ENCODE assay signal across 9 cellular contexts in the genomic region with DNA sequence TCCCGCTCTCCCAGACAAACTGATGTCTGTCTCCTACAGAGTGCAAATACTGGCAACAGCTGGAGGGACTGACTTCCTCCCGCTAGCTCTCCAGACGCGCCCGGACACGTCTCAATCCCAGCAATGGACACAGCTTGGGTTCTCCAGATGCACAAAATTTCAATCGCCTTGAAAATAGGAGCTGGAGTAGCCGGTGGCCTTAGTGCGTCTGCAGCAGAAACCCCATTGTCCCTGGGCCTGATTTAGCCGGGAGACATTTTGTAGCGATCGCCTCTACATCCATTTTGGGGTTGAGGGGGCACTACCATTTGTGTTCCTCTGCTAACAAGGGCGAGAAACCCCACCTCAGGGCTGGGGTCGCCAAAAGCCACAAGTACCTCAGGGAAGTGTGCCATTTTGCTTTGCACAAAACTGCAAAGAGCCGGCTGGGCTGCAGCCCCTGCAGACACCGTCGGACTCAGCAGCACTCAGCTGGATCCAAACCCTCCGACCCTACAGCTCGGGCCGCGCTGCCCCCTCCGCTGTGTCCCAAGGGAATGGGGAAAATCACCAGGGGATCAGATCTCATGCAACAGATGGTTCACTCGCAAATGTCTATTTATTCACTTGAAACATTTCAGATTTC. TPM values are rescaled to one million over a fixed set of nuclear protein-coding genes. Genes with fewer than 3 reads are reported as not detected.
DNase-seq lines count a peak whose midpoint lies in the region; ATAC-seq and TF ChIP-seq lines count a peak whose summit lies in the region.
"Had no signal": no experiment of that assay in that cellular context is flagged by ENCODE, and none has a peak within 500 bp of the region (broad histone marks: within the 10 kb centered on the region; RNA-seq: fewer than 3 reads in every experiment).

No MANE protein-coding gene starts in this region.

- peaks cover 67% of the 10 kb centered on the region for H3K4me1 Mint-ChIP-seq in mesothelial cell of epicardium

- H3K4me2 ChIP-seq in SK-N-SH, result no peak overlapping the region

- no peaks in the 10 kb centered on the region for H3K9me2 ChIP-seq in SK-N-SH

- H3K27ac ChIP-seq in body of pancreas, result peak overlapping the region; percentile 54 to 96 (median 94)
- H3K27ac ChIP-seq in SK-N-SH (ENCODE audit: low read depth in 2 of 2, low read length in 1 of 2), result no peak overlapping the region

- no peaks in the 10 kb centered on the region for H3K79me2 ChIP-seq in SK-N-SH (ENCODE audit: insufficient read depth)

- no peak overlapping the region for H3K9ac ChIP-seq in SK-N-SH

- no peak overlapping the region for H3K4me3 Mint-ChIP-seq in mesothelial cell of epicardium

- DNase-seq in AG10803 (ENCODE audit: low read depth) (no peak), NCI-H1436 (lab: John Stamatoyannopoulos, UW) (peak; percentile 45), body of pancreas (peak in 1 of 4 donors; percentile 41), mesothelial cell of epicardium (ENCODE audit: low spot score in 2 of 2, unreplicated experiment in 2 of 2) (peak in 1 of 2 experiments; percentile 43), SK-N-SH (no peak), NCI-H1048 (lab: John Stamatoyannopoulos, UW) (no peak), GM10266 (ENCODE audit: extremely low spot score) (no peak), GM13977 (ENCODE audit: low spot score) (no peak)
- DNase-seq: CD4-positive, CD25-positive, alpha-beta regulatory T cell had no signal

- TF ChIP-seq POLR2A in body of pancreas (IDR thresholded peaks at IDR 0.05), result no peak

- TF ChIP-seq CTCF in AG10803 (conservative IDR thresholded peaks at IDR 0.05; ENCODE audit: low read length), result no peak
- TF ChIP-seq CTCF in body of pancreas (IDR thresholded peaks at IDR 0.05), result no peak
- TF ChIP-seq CTCF in mesothelial cell of epicardium (IDR thresholded peaks at IDR 0.05; ENCODE audit: unreplicated experiment), result no peak
- no peak for TF ChIP-seq CTCF in SK-N-SH (IDR thresholded peaks at IDR 0.05)
- TF ChIP-seq CTCF in GM10266 (IDR thresholded peaks at IDR 0.05; ENCODE audit: control insufficient read depth, insufficient read depth, low read depth, missing control alignments), result no peak
- no peak for TF ChIP-seq CTCF in GM13977 (IDR thresholded peaks at IDR 0.05; ENCODE audit: extremely low read depth, insufficient read depth, missing control alignments)

- H3K9me3 Mint-ChIP-seq in mesothelial cell of epicardium, result no peaks in the 10 kb centered on the region
- H3K9me3 Mint-ChIP-seq: CD4-positive, CD25-positive, alpha-beta regulatory T cell had no signal

- H3F3A ChIP-seq in SK-N-SH (replicated peaks; ENCODE audit: insufficient read depth), result no peaks in the 10 kb centered on the region

- H4K20me1 ChIP-seq in SK-N-SH (ENCODE audit: insufficient read depth), result no peaks in the 10 kb centered on the region

- H3K9me3 ChIP-seq in body of pancreas (no peaks in the 10 kb centered on the region), SK-N-SH (no peaks in the 10 kb centered on the region)

- CTCF ChIA-PET in SK-N-SH (lab: Yijun Ruan, JAX), result interaction anchor here (1.3 to 3.5 kb wide), 5 partner anchors 10 to 449 kb away, joined by 3 to 12 read pairs (median 3); no protein-coding TSS in a partner anchor

- TF ChIP-seq EP300 in SK-N-SH (IDR thresholded peaks at IDR 0.05; ENCODE audit: borderline replicate concordance in 1 of 2, low read depth in 1 of 2, low read length in 1 of 2), result no peak

- no peaks in the 10 kb centered on the region for H3K36me3 Mint-ChIP-seq in mesothelial cell of epicardium
- H3K36me3 Mint-ChIP-seq: CD4-positive, CD25-positive, alpha-beta regulatory T cell had no signal

- no peak for TF ChIP-seq RAD21 in SK-N-SH (IDR thresholded peaks at IDR 0.05; ENCODE audit: low read length)

- peaks cover 72% of the 10 kb centered on the region for H3K4me1 ChIP-seq in body of pancreas
- no peaks in the 10 kb centered on the region; a peak in 3 of 4 replicates for H3K4me1 ChIP-seq in SK-N-SH (ENCODE audit: control insufficient read depth in 1 of 2, insufficient read depth in 2 of 2, low read depth in 1 of 2, low read length in 1 of 2)

- in situ Hi-C loops in GM13977 (cut with MboI; ENCODE audit: low pct_unique_long_range_greater_than_20kb, low sequenced_read_pairs, unreplicated experiment), result no loop called here

- H3K27ac Mint-ChIP-seq in mesothelial cell of epicardium, result peak overlapping the region; percentile 91
- H3K27ac Mint-ChIP-seq: CD4-positive, CD25-positive, alpha-beta regulatory T cell had no signal

- H3K4me3 ChIP-seq in AG10803 (ENCODE audit: low read length), result peak overlapping the region; percentile 26
- H3K4me3 ChIP-seq in body of pancreas, result no peak overlapping the region
- H3K4me3 ChIP-seq in SK-N-SH (ENCODE audit: low read depth in 2 of 2, low read length in 1 of 2), result no peak overlapping the region

- POLR2A ChIA-PET in SK-N-SH (lab: Yijun Ruan, JAX), result no interaction called here

- WGBS in body of pancreas, 2 donors, result 31 to 33% methylated on average over 20 to 23 of the region's 23 CpGs
- WGBS in SK-N-SH (ENCODE audit: low lambda C conversion rate), result 96% methylated on average over 20 of the region's 23 CpGs

- H3K36me3 ChIP-seq in body of pancreas (replicated peaks in 1 of 2; ENCODE audit: insufficient read depth in 1 of 2, low read depth in 2 of 2) (peaks cover 0 to 7% of the 10 kb centered on the region in 2 donors), SK-N-SH (replicated peaks in 1 of 2; ENCODE audit: control insufficient read depth in 1 of 2, insufficient read depth in 2 of 2, low read length in 1 of 2) (no peaks in the 10 kb centered on the region)

- ATAC-seq in body of pancreas, result peak; percentile 1

- H3K27me3 ChIP-seq in body of pancreas, result no peaks in the 10 kb centered on the region
- H3K27me3 ChIP-seq in SK-N-SH (ENCODE audit: insufficient read depth), result no peaks in the 10 kb centered on the region

- no peaks in the 10 kb centered on the region for H3K27me3 Mint-ChIP-seq in mesothelial cell of epicardium (ENCODE audit: low read depth)

- H2AFZ ChIP-seq in SK-N-SH (ENCODE audit: low read depth), result no peak overlapping the region

- intact Hi-C loops in body of pancreas (cut with DNase I), result loop anchor here (10.0 kb wide), 1 partner anchor 112 kb away; the partner anchor contains the start of gene CPA1

TF ChIP-seq in SK-N-SH, 30 proteins besides CTCF, POLR2A, EP300 and RAD21 (continues in another document):
- TF ChIP-seq RXRA (IDR thresholded peaks at IDR 0.05; ENCODE audit: borderline replicate concordance, low read depth) (no peak), RCOR1 (IDR thresholded peaks at IDR 0.05; ENCODE audit: low read length) (no peak), EZH2phosphoT487 (IDR thresholded peaks at IDR 0.05; ENCODE audit: borderline replicate concordance, low read depth) (no peak), FOXJ3 (CRISPR knock-in tag; IDR thresholded peaks at IDR 0.05) (no peak), POLR2AphosphoS5 (IDR thresholded peaks at IDR 0.05; ENCODE audit: low read depth, low read length) (no peak), GATA2 (CRISPR knock-in tag; IDR thresholded peaks at IDR 0.05) (no peak), SMC3 (IDR thresholded peaks at IDR 0.05; ENCODE audit: low read depth, low read length) (no peak), TCF12 (IDR thresholded peaks at IDR 0.05) (no peak), PBX3 (IDR thresholded peaks at IDR 0.05) (no peak)
- TF ChIP-seq, protein P1, sequence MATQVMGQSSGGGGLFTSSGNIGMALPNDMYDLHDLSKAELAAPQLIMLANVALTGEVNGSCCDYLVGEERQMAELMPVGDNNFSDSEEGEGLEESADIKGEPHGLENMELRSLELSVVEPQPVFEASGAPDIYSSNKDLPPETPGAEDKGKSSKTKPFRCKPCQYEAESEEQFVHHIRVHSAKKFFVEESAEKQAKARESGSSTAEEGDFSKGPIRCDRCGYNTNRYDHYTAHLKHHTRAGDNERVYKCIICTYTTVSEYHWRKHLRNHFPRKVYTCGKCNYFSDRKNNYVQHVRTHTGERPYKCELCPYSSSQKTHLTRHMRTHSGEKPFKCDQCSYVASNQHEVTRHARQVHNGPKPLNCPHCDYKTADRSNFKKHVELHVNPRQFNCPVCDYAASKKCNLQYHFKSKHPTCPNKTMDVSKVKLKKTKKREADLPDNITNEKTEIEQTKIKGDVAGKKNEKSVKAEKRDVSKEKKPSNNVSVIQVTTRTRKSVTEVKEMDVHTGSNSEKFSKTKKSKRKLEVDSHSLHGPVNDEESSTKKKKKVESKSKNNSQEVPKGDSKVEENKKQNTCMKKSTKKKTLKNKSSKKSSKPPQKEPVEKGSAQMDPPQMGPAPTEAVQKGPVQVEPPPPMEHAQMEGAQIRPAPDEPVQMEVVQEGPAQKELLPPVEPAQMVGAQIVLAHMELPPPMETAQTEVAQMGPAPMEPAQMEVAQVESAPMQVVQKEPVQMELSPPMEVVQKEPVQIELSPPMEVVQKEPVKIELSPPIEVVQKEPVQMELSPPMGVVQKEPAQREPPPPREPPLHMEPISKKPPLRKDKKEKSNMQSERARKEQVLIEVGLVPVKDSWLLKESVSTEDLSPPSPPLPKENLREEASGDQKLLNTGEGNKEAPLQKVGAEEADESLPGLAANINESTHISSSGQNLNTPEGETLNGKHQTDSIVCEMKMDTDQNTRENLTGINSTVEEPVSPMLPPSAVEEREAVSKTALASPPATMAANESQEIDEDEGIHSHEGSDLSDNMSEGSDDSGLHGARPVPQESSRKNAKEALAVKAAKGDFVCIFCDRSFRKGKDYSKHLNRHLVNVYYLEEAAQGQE (IDR thresholded peaks at IDR 0.05; ENCODE audit: low read depth, low read length), result no peak

RNA-seq across cellular contexts. Expression of gene CPA2, which starts 5.9 kb away (rescaled TPM):
- total RNA-seq in body of pancreas (1,000 to 10,000 TPM; 4,161 to 4,381 TPM), mesothelial cell of epicardium (0.54 to 0.73 TPM (median 0.72 TPM) in 3 replicates)
- 0.03 TPM in 1 of 2 replicates, not detected in the other for polyA plus RNA-seq in SK-N-SH (2012; rRNA removed)
- polyA plus RNA-seq in SK-N-SH (2012; cell fraction: cytosol; rRNA removed), result 0.04 TPM in 1 of 2 replicates, not detected in the other
- 0.05 TPM in 1 of 2 replicates, not detected in the other for polyA plus RNA-seq in SK-N-SH (2012; cell fraction: nucleus; rRNA removed)
- total RNA-seq: CD4-positive, CD25-positive, alpha-beta regulatory T cell had no signal
- polyA plus RNA-seq: CD4-positive, CD25-positive, alpha-beta regulatory T cell had no signal

RNA-seq across cellular contexts. Expression of gene CPA4, which starts 20.4 kb away (rescaled TPM):
- total RNA-seq in body of pancreas (10 to 100 TPM in 1 of 2 donors, 1 to 10 TPM in 1; 9.6 to 10.2 TPM), mesothelial cell of epicardium (3.9 to 5.8 TPM (median 4.1 TPM) in 3 replicates)
- polyA plus RNA-seq in SK-N-SH (2012; rRNA removed), result 176 and 243 TPM in 2 replicates
- polyA plus RNA-seq in SK-N-SH (2012; cell fraction: cytosol; rRNA removed), result 108 and 129 TPM in 2 replicates
- 529 and 562 TPM in 2 replicates for polyA plus RNA-seq in SK-N-SH (2012; cell fraction: nucleus; rRNA removed)
- total RNA-seq: CD4-positive, CD25-positive, alpha-beta regulatory T cell had no signal
- polyA plus RNA-seq: CD4-positive, CD25-positive, alpha-beta regulatory T cell had no signal

Comparison
In these comparisons a context has a peak if more than half of its experiments do, and no peak if none do; other contexts are left out.
1. H3K27ac ChIP-seq: peak in body of pancreas (4 of 4); none in SK-N-SH (0 of 2).
2. RNA of gene CPA2, which starts 5.9 kb away (total RNA-seq): 4,161 to 4,381 TPM in body of pancreas; 0.54 to 0.73 TPM in mesothelial cell of epicardium; every median in the first group is over 1,000 times any median in the second.